Comparison of ENCODE assay signal across 1 cellular context in the genomic region with DNA sequence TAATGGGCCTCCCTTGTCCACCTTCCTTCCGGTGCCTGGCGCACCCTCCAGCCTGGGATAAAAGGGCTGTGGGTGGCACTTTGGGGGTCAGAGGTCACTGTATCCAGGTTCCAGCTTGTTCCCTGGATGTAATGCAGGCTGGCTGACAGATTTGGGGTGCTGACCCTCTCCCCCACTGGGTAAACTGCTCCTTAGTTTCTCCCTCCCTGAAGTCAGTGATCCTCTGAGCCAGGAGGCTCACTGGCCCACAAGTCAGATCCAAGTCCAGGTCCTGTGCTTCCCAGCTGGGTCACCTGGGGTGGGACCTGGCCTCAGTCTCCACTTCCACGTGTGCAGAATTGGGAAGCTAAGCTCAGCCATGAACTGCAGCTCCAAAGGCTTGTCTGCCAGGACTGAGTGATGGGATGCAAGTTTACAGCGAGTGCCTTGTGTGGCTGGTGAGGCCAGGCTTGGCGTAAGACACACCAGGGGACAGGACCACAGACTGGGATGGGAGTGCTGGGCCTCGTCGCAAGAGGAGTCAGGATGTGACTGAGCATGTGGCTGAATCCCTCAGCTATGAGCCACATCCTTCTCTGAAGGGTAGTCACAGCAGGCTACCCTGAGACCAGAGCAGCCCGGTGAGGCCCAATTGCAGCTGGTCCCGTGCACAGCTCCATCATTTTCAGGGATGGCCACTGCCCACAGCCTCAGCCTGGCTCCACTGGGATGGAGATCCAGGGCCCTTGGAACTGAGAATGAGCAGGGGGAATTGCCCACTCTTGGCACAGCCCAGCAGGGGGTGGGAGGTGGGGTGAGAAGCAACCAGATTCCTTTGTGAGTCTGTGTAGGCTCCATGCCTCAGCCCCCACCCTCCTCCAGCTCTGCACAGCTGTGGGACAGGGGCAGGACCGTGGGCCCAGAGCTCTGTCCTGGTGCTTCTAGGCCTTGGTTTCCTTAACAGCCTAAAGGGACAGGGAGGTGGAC.
TF ChIP-seq lines count a peak whose summit lies in the region.

No MANE protein-coding gene starts in this region.

TF ChIP-seq in H1, 55 proteins besides CTCF, POLR2A, EP300 and RAD21:
- TF ChIP-seq POLR2AphosphoS5 (IDR thresholded peaks at IDR 0.05; ENCODE audit: low read depth, low read length) = peak; percentile 70
- no peak for TF ChIP-seq CBX5 (IDR thresholded peaks at IDR 0.05; ENCODE audit: low read depth, low read length)
